Comparison of ENCODE assay signal across 15 cellular contexts in genomic region chr3:120344349-120344748, GRCh38. TPM values are rescaled to one million over a fixed set of nuclear protein-coding genes. Genes with fewer than 3 reads are reported as not detected.
DNase-seq lines count a peak whose midpoint lies in the region; ATAC-seq, FAIRE-seq and TF ChIP-seq lines count a peak whose summit lies in the region.
"Had no signal": no experiment of that assay in that cellular context is flagged by ENCODE, and none has a peak within 500 bp of the region (broad histone marks: within the 10 kb centered on the region; RNA-seq: fewer than 3 reads in every experiment).

No MANE protein-coding gene starts in this region.

- FAIRE-seq in HepG2 (lab: Jason Lieb, UNC), result no peak
- FAIRE-seq: urothelium cell line had no signal

- H4K20me1 ChIP-seq in HepG2 (ENCODE audit: insufficient read depth, low read length), result peaks cover 5% of the 10 kb centered on the region

- peak; percentile 52 for DNase-seq in HepG2 (ENCODE audit: low spot score)
- no peak for DNase-seq in right lobe of liver
- peak; percentile 83 for DNase-seq in RPMI7951 (ENCODE audit: low read depth)
- no peak for DNase-seq in central memory CD8-positive, alpha-beta T cell (ENCODE audit: low spot score in 2 of 2)
- DNase-seq in type B pancreatic cell (ENCODE audit: extremely low spot score, unreplicated experiment), result no peak
- DNase-seq in hypothalamus (lab: John Stamatoyannopoulos, UW), result no peak
- DNase-seq in DMS79 (lab: John Stamatoyannopoulos, UW), result no peak
- DNase-seq: C1 segment of cervical spinal cord, caudate nucleus, esophagus squamous epithelium, NCI-H524, SHP77 had no signal

- H3K4me1 Mint-ChIP-seq in central memory CD8-positive, alpha-beta T cell, result peaks cover 55% of the 10 kb centered on the region
- peaks cover 27% of the 10 kb centered on the region for H3K4me1 Mint-ChIP-seq in type B pancreatic cell (ENCODE audit: unreplicated experiment)

- no peak overlapping the region for H3K9ac ChIP-seq in HepG2 (ENCODE audit: insufficient read depth, low read depth, low read length)

- H3K27me3 Mint-ChIP-seq in central memory CD8-positive, alpha-beta T cell, result no peaks in the 10 kb centered on the region
- no peaks in the 10 kb centered on the region for H3K27me3 Mint-ChIP-seq in type B pancreatic cell

- H3K9me3 ChIP-seq in HepG2 (ENCODE audit: low read length) (peaks cover 3% of the 10 kb centered on the region), right lobe of liver (no peaks in the 10 kb centered on the region)

- H3K4me2 ChIP-seq in HepG2 (ENCODE audit: low read depth, low read length), result no peak overlapping the region

- TF ChIP-seq EP300 in HepG2 (IDR thresholded peaks at IDR 0.05; ENCODE audit: low read depth in 2 of 2, low read length in 2 of 2), result no peak
- TF ChIP-seq EP300 in HepG2 (CRISPR knock-in tag; IDR thresholded peaks at IDR 0.05; ENCODE audit: borderline replicate concordance), result no peak

- H3K27ac Mint-ChIP-seq in central memory CD8-positive, alpha-beta T cell (ENCODE audit: low read depth), result peak overlapping the region; percentile 41
- peak overlapping the region; percentile 2 for H3K27ac Mint-ChIP-seq in type B pancreatic cell
- H3K27ac Mint-ChIP-seq: nephron had no signal

- no peak for TF ChIP-seq POLR2A in HepG2 (IDR thresholded peaks at IDR 0.05; ENCODE audit: insufficient read depth in 1 of 2, low read depth in 2 of 2, low read length in 2 of 2)
- no peak for TF ChIP-seq POLR2A in right lobe of liver (IDR thresholded peaks at IDR 0.05)

- no peaks in the 10 kb centered on the region for H3K9me3 Mint-ChIP-seq in central memory CD8-positive, alpha-beta T cell
- H3K9me3 Mint-ChIP-seq in type B pancreatic cell, result peaks cover 1% of the 10 kb centered on the region

- peaks cover 72% of the 10 kb centered on the region for H3K79me2 ChIP-seq in HepG2 (ENCODE audit: insufficient read depth, low read length)

- no peak overlapping the region for H2AFZ ChIP-seq in HepG2 (ENCODE audit: low read length)

- H3K27ac ChIP-seq in HepG2 (ENCODE audit: extremely low read length, insufficient read depth, low read length), result no peak overlapping the region
- no peak overlapping the region for H3K27ac ChIP-seq in right lobe of liver
- H3K27ac ChIP-seq: esophagus squamous epithelium had no signal

- no peak for ATAC-seq in HepG2
- no peak for ATAC-seq in right lobe of liver
- ATAC-seq in central memory CD8-positive, alpha-beta T cell (replicated peaks; ENCODE audit: extremely low read depth, poor library complexity, severe bottlenecking), result peak; percentile 34
- ATAC-seq in GM21737 (IDR thresholded peaks at IDR 0.05; ENCODE audit: unreplicated experiment), result no peak

- WGBS in HepG2 (ENCODE audit: low lambda C conversion rate), result 70% methylated on average over 1 of the region's 1 CpG
- 76% methylated on average over 1 of the region's 1 CpG for WGBS in right lobe of liver (ENCODE audit: insufficient coverage, low coverage, low lambda C conversion rate, missing lambda C conversion rate)

- POLR2A ChIA-PET in HepG2 (lab: Yijun Ruan, JAX), result no interaction called here

- peak overlapping the region; percentile 7 for H3K4me3 Mint-ChIP-seq in central memory CD8-positive, alpha-beta T cell
- H3K4me3 Mint-ChIP-seq in type B pancreatic cell, result peak overlapping the region; percentile 38

- peaks cover 19% of the 10 kb centered on the region for H3K36me3 Mint-ChIP-seq in central memory CD8-positive, alpha-beta T cell (ENCODE audit: insufficient read depth)
- peaks cover 36% of the 10 kb centered on the region for H3K36me3 Mint-ChIP-seq in type B pancreatic cell

- H3K27me3 ChIP-seq in HepG2 (ENCODE audit: control insufficient read depth in 1 of 2, insufficient read depth in 2 of 2, low read length in 2 of 2), result no peaks in the 10 kb centered on the region
- H3K27me3 ChIP-seq in right lobe of liver, result no peaks in the 10 kb centered on the region
- H3K27me3 ChIP-seq: esophagus squamous epithelium had no signal

- H3K4me3 ChIP-seq in HepG2 (replicated peaks in 1 of 3; ENCODE audit: insufficient read depth in 1 of 3, low read depth in 2 of 3, low read length in 3 of 3) (no peak overlapping the region), right lobe of liver (no peak overlapping the region)
- H3K4me3 ChIP-seq: esophagus squamous epithelium had no signal

- no peak for TF ChIP-seq RAD21 in HepG2 (CRISPR knock-in tag; IDR thresholded peaks at IDR 0.05)

- H3K36me3 ChIP-seq in HepG2 (replicated peaks in 1 of 2; ENCODE audit: control insufficient read depth in 1 of 2, insufficient read depth in 2 of 2, low read length in 2 of 2), result peaks cover 3 to 4% of the 10 kb centered on the region in 2 experiments; a peak in 2 of 5 replicates
- no peaks in the 10 kb centered on the region for H3K36me3 ChIP-seq in right lobe of liver

- BruUV-seq in HepG2 (replicated peaks; lab: Mats Ljungman, UMichigan), result no TSS peak

- TF ChIP-seq CTCF in HepG2 (CRISPR knock-in tag; IDR thresholded peaks at IDR 0.05) (no peak), right lobe of liver (IDR thresholded peaks at IDR 0.05) (no peak), type B pancreatic cell (conservative IDR thresholded peaks at IDR 0.05) (no peak)

- H3K4me1 ChIP-seq in HepG2 (ENCODE audit: insufficient read depth, low read length) (peaks cover 53% of the 10 kb centered on the region), right lobe of liver (peaks cover 0 to 15% (median 5%) of the 10 kb centered on the region in 4 donors)

- CTCF ChIA-PET in HepG2 (lab: Yijun Ruan, JAX; ENCODE audit: low intra/inter-chr PET ratio, low total read pairs), result no interaction called here

- intact Hi-C loops in HepG2 (cut with micrococcal nuclease; ENCODE audit: unreplicated experiment), result loop anchor here (10.0 kb wide), 2 partner anchors 100 to 250 kb away; partner anchors contain the start of gene GSK3B
- intact Hi-C loops in right lobe of liver (cut with DNase I), result no loop called here

- in situ Hi-C loops in HepG2 (cut with HindIII; ENCODE audit: extremely low pct_ligation_motif_present, low pct_unique_long_range_greater_than_20kb), result no loop called here

TF ChIP-seq in HepG2, 621 proteins besides CTCF, POLR2A, EP300 and RAD21 (continues in another document):
- TF ChIP-seq TCF7 (IDR thresholded peaks at IDR 0.05; ENCODE audit: low read depth), result peak; percentile 36; the same call in 1 of the 2 replicates

RNA-seq across cellular contexts. Expression of gene LRRC58, which starts 4.8 kb away (rescaled TPM):
- total RNA-seq in HepG2 (2016; rRNA removed; fragmentation: Illumina TruSeq; extraction: Trizol) (17.3 and 28.8 TPM in 2 replicates), right lobe of liver (10 to 100 TPM in 4 of 6 experiments, 1 to 10 TPM in 2; 7.0 to 18.7 (median 10.3) TPM), type B pancreatic cell (ENCODE audit: low replicate concordance) (14.5 and 19.9 TPM in 2 replicates)
- total RNA-seq in HepG2 (2016; cell fraction: cytosol; rRNA removed; fragmentation: Illumina TruSeq; extraction: Trizol; ENCODE audit: low read depth), result 1.2 TPM in 2 replicates
- 16.7 and 29.7 TPM in 2 replicates for total RNA-seq in HepG2 (2016; cell fraction: insoluble cytoplasmic fraction; rRNA removed; fragmentation: Illumina TruSeq; extraction: Trizol)
- 7.4 and 8.9 TPM in 2 replicates for total RNA-seq in HepG2 (2016; cell fraction: membrane; rRNA removed; fragmentation: Illumina TruSeq; extraction: Trizol)
- 14.8 and 15.2 TPM in 2 replicates for total RNA-seq in HepG2 (2016; cell fraction: nucleus; rRNA removed; fragmentation: Illumina TruSeq; extraction: Trizol)
- polyA plus RNA-seq in HepG2 (2011; rRNA removed), result 6.4 and 9.7 TPM in 2 replicates
- polyA plus RNA-seq in HepG2 (2011; cell fraction: cytosol; rRNA removed), result 4.2 and 5.5 TPM in 2 replicates
- polyA plus RNA-seq in HepG2 (2011; cell fraction: nucleus; rRNA removed), result 2.1 and 2.3 TPM in 2 replicates
- 7.1 and 9.0 TPM in 2 replicates for polyA plus RNA-seq in HepG2 (2012)
- polyA plus RNA-seq in HepG2 (2016; cell fraction: cytosol; fragmentation: Illumina TruSeq; extraction: Trizol; ENCODE audit: low read depth), result 0.44 and 0.54 TPM in 2 replicates
- polyA plus RNA-seq in HepG2 (2016; cell fraction: insoluble cytoplasmic fraction; fragmentation: Illumina TruSeq; extraction: Trizol; ENCODE audit: low read depth), result 23.4 and 26.0 TPM in 2 replicates
- polyA plus RNA-seq in HepG2 (2016; cell fraction: membrane; fragmentation: Illumina TruSeq; extraction: Trizol; ENCODE audit: low read depth), result 2.5 and 3.4 TPM in 2 replicates
- 12.2 and 12.6 TPM in 2 replicates for polyA plus RNA-seq in HepG2 (2016; cell fraction: nucleus; fragmentation: Illumina TruSeq; extraction: Trizol; ENCODE audit: insufficient read depth, low read depth)
- polyA minus RNA-seq in HepG2 (2011; rRNA and poly(A)+ RNA removed; ENCODE audit: low replicate concordance), result 8.7 and 20.6 TPM in 2 replicates
- polyA minus RNA-seq in HepG2 (2011; cell fraction: cytosol; rRNA and poly(A)+ RNA removed), result 13.6 and 15.7 TPM in 2 replicates
- 15.2 and 16.4 TPM in 2 replicates for polyA minus RNA-seq in HepG2 (2011; cell fraction: nucleus; rRNA and poly(A)+ RNA removed)
- total RNA-seq in RPMI7951 (2014; rRNA removed; shearing (Covaris generic)), result 50.5 and 58.9 TPM in 2 replicates

RNA-seq across cellular contexts. Expression of gene GPR156, which starts 59.3 kb away (rescaled TPM):
- total RNA-seq in HepG2 (2016; rRNA removed; fragmentation: Illumina TruSeq; extraction: Trizol), result not detected in 2 replicates
- total RNA-seq in HepG2 (2016; cell fraction: cytosol; rRNA removed; fragmentation: Illumina TruSeq; extraction: Trizol; ENCODE audit: low read depth), result not detected in 2 replicates
- not detected in 2 replicates for total RNA-seq in HepG2 (2016; cell fraction: insoluble cytoplasmic fraction; rRNA removed; fragmentation: Illumina TruSeq; extraction: Trizol)
- total RNA-seq in HepG2 (2016; cell fraction: membrane; rRNA removed; fragmentation: Illumina TruSeq; extraction: Trizol), result not detected in 2 replicates
- not detected in 2 replicates for total RNA-seq in HepG2 (2016; cell fraction: nucleus; rRNA removed; fragmentation: Illumina TruSeq; extraction: Trizol)
- polyA plus RNA-seq in HepG2 (2011; rRNA removed), result 0.03 TPM in 1 of 2 replicates, not detected in the other
- polyA plus RNA-seq in HepG2 (2011; cell fraction: cytosol; rRNA removed), result 0.01 TPM in 1 of 2 replicates, not detected in the other
- polyA plus RNA-seq in HepG2 (2011; cell fraction: nucleus; rRNA removed), result 0.05 and 0.14 TPM in 2 replicates
- not detected in 2 replicates for polyA plus RNA-seq in HepG2 (2012)
- not detected in 2 replicates for polyA plus RNA-seq in HepG2 (2016; cell fraction: cytosol; fragmentation: Illumina TruSeq; extraction: Trizol; ENCODE audit: low read depth)
- polyA plus RNA-seq in HepG2 (2016; cell fraction: insoluble cytoplasmic fraction; fragmentation: Illumina TruSeq; extraction: Trizol; ENCODE audit: low read depth), result not detected in 2 replicates
- not detected in 2 replicates for polyA plus RNA-seq in HepG2 (2016; cell fraction: membrane; fragmentation: Illumina TruSeq; extraction: Trizol; ENCODE audit: low read depth)
- not detected in 2 replicates for polyA plus RNA-seq in HepG2 (2016; cell fraction: nucleus; fragmentation: Illumina TruSeq; extraction: Trizol; ENCODE audit: insufficient read depth, low read depth)
- 0.14 and 1.3 TPM in 2 replicates for polyA minus RNA-seq in HepG2 (2011; rRNA and poly(A)+ RNA removed; ENCODE audit: low replicate concordance)
- polyA minus RNA-seq in HepG2 (2011; cell fraction: cytosol; rRNA and poly(A)+ RNA removed), result not detected in 2 replicates
- polyA minus RNA-seq in HepG2 (2011; cell fraction: nucleus; rRNA and poly(A)+ RNA removed), result 0.26 TPM in 1 of 2 replicates, not detected in the other
- not detected for total RNA-seq in right lobe of liver
- 0.24 and 0.68 TPM in 2 replicates for total RNA-seq in RPMI7951 (2014; rRNA removed; shearing (Covaris generic))
- total RNA-seq in type B pancreatic cell (ENCODE audit: low replicate concordance), result 0.45 and 1.5 TPM in 2 replicates

Comparison
In these comparisons a context has a peak if more than half of its experiments do, and no peak if none do; other contexts are left out.
1. DNase-seq: peak in HepG2 (single experiment) and RPMI7951 (single experiment); none in right lobe of liver (0 of 3), central memory CD8-positive, alpha-beta T cell (0 of 2), type B pancreatic cell (single experiment), hypothalamus (0 of 51) and DMS79 (single experiment).